Comparison of ENCODE assay signal across 10 cellular contexts in genomic region chr1:229714964-229715603, GRCh38.
DNase-seq lines count a peak whose midpoint lies in the region; ATAC-seq, FAIRE-seq and TF ChIP-seq lines count a peak whose summit lies in the region.
"Had no signal": no experiment of that assay in that cellular context is flagged by ENCODE, and none has a peak within 500 bp of the region (broad histone marks: within the 10 kb centered on the region; RNA-seq: fewer than 3 reads in every experiment).

No MANE protein-coding gene starts in this region.

- no peak overlapping the region for H3K4me3 Mint-ChIP-seq in progenitor cell of endocrine pancreas (ENCODE audit: low read depth)
- H3K4me3 Mint-ChIP-seq: nephron had no signal

- CTCF ChIA-PET in PC-3 (lab: Charles Lee): interaction anchor here (0.7 kb wide), 1 partner anchor 10 kb away, joined by 3 read pairs; no protein-coding TSS in a partner anchor
- CTCF ChIA-PET in GM12878 (lab: Yijun Ruan, JAX): interaction anchor here (0.6 to 3.4 kb wide), 25 partner anchors 9 to 599 kb away, joined by 3 to 18 read pairs (median 5); no protein-coding TSS in a partner anchor

- peak; percentile 89 for TF ChIP-seq CTCF in PC-3 (conservative IDR thresholded peaks at IDR 0.05; ENCODE audit: low read depth, low read length)
- peak; percentile 56 to 68 (median 62) for TF ChIP-seq CTCF in GM12878 (IDR thresholded peaks at IDR 0.05 in 2 of 3, conservative IDR thresholded peaks at IDR 0.05 in 1 of 3; ENCODE audit: control insufficient read depth in 2 of 3, extremely low read depth in 1 of 3, insufficient read depth in 1 of 3, low read depth in 3 of 3, low read length in 3 of 3)
- TF ChIP-seq CTCF in progenitor cell of endocrine pancreas (IDR thresholded peaks at IDR 0.05; ENCODE audit: unreplicated experiment): peak; percentile 27

- TF ChIP-seq EP300 in GM12878 (IDR thresholded peaks at IDR 0.05; ENCODE audit: borderline replicate concordance in 1 of 2, control insufficient read depth in 1 of 2, low read depth in 2 of 2, low read length in 2 of 2): no peak

- H2AFZ ChIP-seq in PC-3 (ENCODE audit: low read length) (no peak overlapping the region), GM12878 (ENCODE audit: control insufficient read depth, low read depth, low read length) (no peak overlapping the region)

- no peak overlapping the region for H3K9ac ChIP-seq in PC-3 (ENCODE audit: low read length)
- no peak overlapping the region for H3K9ac ChIP-seq in GM12878 (ENCODE audit: control insufficient read depth, insufficient read depth, low read length)

- peaks cover 5% of the 10 kb centered on the region for H3K4me1 Mint-ChIP-seq in progenitor cell of endocrine pancreas (ENCODE audit: low read depth)

- H3K4me2 ChIP-seq in PC-3 (ENCODE audit: low read length) (no peak overlapping the region), GM12878 (ENCODE audit: control insufficient read depth, insufficient read depth) (no peak overlapping the region)

- no peaks in the 10 kb centered on the region for H3K9me3 Mint-ChIP-seq in progenitor cell of endocrine pancreas (ENCODE audit: low read depth)

- no peak overlapping the region for H3K4me3 ChIP-seq in PC-3 (ENCODE audit: low read length)
- H3K4me3 ChIP-seq in GM12878: no peak overlapping the region
- H3K4me3 ChIP-seq: SK-N-MC had no signal

- H3K4me1 ChIP-seq in PC-3 (ENCODE audit: insufficient read depth, low read length) (no peaks in the 10 kb centered on the region), GM12878 (ENCODE audit: control insufficient read depth, insufficient read depth, low read length) (no peaks in the 10 kb centered on the region)

- H3K36me3 ChIP-seq in PC-3 (ENCODE audit: low read depth, low read length) (no peaks in the 10 kb centered on the region), GM12878 (ENCODE audit: control insufficient read depth in 2 of 2, insufficient read depth in 2 of 2, low read length in 1 of 2) (no peaks in the 10 kb centered on the region)

- H3K36me3 Mint-ChIP-seq in progenitor cell of endocrine pancreas (ENCODE audit: insufficient read depth): no peaks in the 10 kb centered on the region

- intact Hi-C loops in PC-3 (cut with micrococcal nuclease): loop anchor here (1.0 kb wide), 1 partner anchor 595 kb away; no protein-coding TSS in a partner anchor
- intact Hi-C loops in GM12878 (cut with micrococcal nuclease; ENCODE audit: unreplicated experiment): loop anchor here (1.0 to 5.0 kb wide), 3 partner anchors 142 to 595 kb away; no protein-coding TSS in a partner anchor

- peak; percentile 62 for TF ChIP-seq RAD21 in GM12878 (IDR thresholded peaks at IDR 0.05; ENCODE audit: insufficient read depth, low read depth, low read length)

- H3K9me2 ChIP-seq in PC-3 (replicated peaks; ENCODE audit: low read length): no peaks in the 10 kb centered on the region

- DNase-seq in Caki2 (ENCODE audit: low read depth) (peak; percentile 11), PC-3 (peak; percentile 82), GM12878 (ENCODE audit: low read depth, low spot score) (no peak), progenitor cell of endocrine pancreas (ENCODE audit: low spot score, unreplicated experiment) (no peak), OCI-M2 (lab: John Stamatoyannopoulos, UW; ENCODE audit: unreplicated experiment) (no peak), DMS79 (lab: John Stamatoyannopoulos, UW) (no peak), epidermal melanocyte (ENCODE audit: insufficient read length, low spot score) (no peak)

- no peak for TF ChIP-seq POLR2A in GM12878 (IDR thresholded peaks at IDR 0.05; ENCODE audit: low read depth, low read length)

- ATAC-seq in GM21723 (IDR thresholded peaks at IDR 0.05; ENCODE audit: unreplicated experiment): peak; percentile 81
- peak; percentile 57 for ATAC-seq in PC-3
- peak; percentile 96 for ATAC-seq in GM12878

- H3K27ac ChIP-seq in PC-3 (ENCODE audit: low read length) (no peak overlapping the region), GM12878 (ENCODE audit: control insufficient read depth, insufficient read depth) (no peak overlapping the region)
- H3K27ac ChIP-seq: SK-N-MC had no signal

- no peaks in the 10 kb centered on the region for H4K20me1 ChIP-seq in PC-3 (ENCODE audit: low read length)
- H4K20me1 ChIP-seq in GM12878 (ENCODE audit: control insufficient read depth, insufficient read depth): no peaks in the 10 kb centered on the region

- POLR2A ChIA-PET in PC-3 (lab: Charles Lee; ENCODE audit: unreplicated experiment) (interaction anchor here (0.6 kb wide), 1 partner anchor 164 kb away, joined by 3 read pairs; no protein-coding TSS in a partner anchor), GM12878 (lab: Charles Lee) (no interaction called here)

- SMC1A ChIA-PET in GM12878 (lab: Charles Lee; ENCODE audit: uncharacterized antibody, unreplicated experiment): interaction anchor here (0.7 to 2.1 kb wide), 11 partner anchors 9 to 596 kb away, joined by 3 to 6 read pairs (median 4); no protein-coding TSS in a partner anchor

- RAD21 ChIA-PET in GM12878 (lab: Charles Lee; ENCODE audit: unreplicated experiment): interaction anchor here (0.7 to 1.9 kb wide), 3 partner anchors 54 to 591 kb away, joined by 3 to 6 read pairs (median 4); no protein-coding TSS in a partner anchor

- BruUV-seq in PC-3 (replicated peaks; lab: Mats Ljungman, UMichigan): no TSS peak
- no TSS peak for BruUV-seq in GM12878 (replicated peaks; lab: Mats Ljungman, UMichigan)

- FAIRE-seq in GM12878 (lab: Jason Lieb, UNC): peak; percentile 97

- WGBS in GM12878 (ENCODE audit: insufficient coverage, insufficient replicate concordance, low lambda C conversion rate, missing lambda C conversion rate): 34% methylated on average over 8 of the region's 8 CpGs

- H3K27ac Mint-ChIP-seq in progenitor cell of endocrine pancreas: no peak overlapping the region

- H3K9me3 ChIP-seq in PC-3 (ENCODE audit: low read length) (no peaks in the 10 kb centered on the region), GM12878 (replicated peaks; ENCODE audit: control insufficient read depth, insufficient read depth, low read length) (no peaks in the 10 kb centered on the region)

- H3K79me2 ChIP-seq in PC-3 (ENCODE audit: low read length) (no peaks in the 10 kb centered on the region), GM12878 (ENCODE audit: control insufficient read depth, insufficient read depth, low read length) (no peaks in the 10 kb centered on the region)

- in situ Hi-C loops in Caki2 (cut with HindIII; ENCODE audit: low pct_unique_long_range_greater_than_20kb, low sequenced_read_pairs) (no loop called here), GM12878 (cut with MboI) (loop anchor here (5.0 kb wide), 1 partner anchor 597 kb away; no protein-coding TSS in a partner anchor)

- H3K27me3 ChIP-seq in PC-3 (ENCODE audit: low read length) (no peaks in the 10 kb centered on the region), GM12878 (replicated peaks in 1 of 2; ENCODE audit: control insufficient read depth in 2 of 2, insufficient read depth in 2 of 2, low read length in 1 of 2) (no peaks in the 10 kb centered on the region; a peak in 1 of 4 replicates)

- H3F3A ChIP-seq in PC-3 (ENCODE audit: low read length, unreplicated experiment): no peaks in the 10 kb centered on the region

- H3K27me3 Mint-ChIP-seq in progenitor cell of endocrine pancreas: no peaks in the 10 kb centered on the region

TF ChIP-seq in GM12878, 131 proteins besides CTCF, POLR2A, EP300 and RAD21:
- TF ChIP-seq YY1 (IDR thresholded peaks at IDR 0.05; ENCODE audit: low read depth, low read length) (peak; percentile 65; the same call in 1 of the 2 replicates), POU2F2 (IDR thresholded peaks at IDR 0.05; ENCODE audit: borderline replicate concordance, low read depth, low read length) (peak; percentile 33; the same call in 1 of the 3 replicates), CBFB (IDR thresholded peaks at IDR 0.05; ENCODE audit: low read depth) (no peak), SMC3 (IDR thresholded peaks at IDR 0.05; ENCODE audit: borderline replicate concordance, low read length) (peak; percentile 72), PAX8 (IDR thresholded peaks at IDR 0.05) (no peak), CHD1 (IDR thresholded peaks at IDR 0.05; ENCODE audit: low read depth, low read length) (no peak), RUNX3 (IDR thresholded peaks at IDR 0.05; ENCODE audit: low read length) (peak; percentile 17; the same call in 1 of the 2 replicates), NR2F1 (conservative IDR thresholded peaks at IDR 0.05) (peak; percentile 62; the same call in 1 of the 2 replicates), SMARCA5 (IDR thresholded peaks at IDR 0.05) (no peak), POLR2AphosphoS2 (IDR thresholded peaks at IDR 0.05; ENCODE audit: low read depth, low read length) (no peak), WRNIP1 (IDR thresholded peaks at IDR 0.05; ENCODE audit: borderline replicate concordance, low read depth, low read length) (no peak)
- TF ChIP-seq, protein P1, sequence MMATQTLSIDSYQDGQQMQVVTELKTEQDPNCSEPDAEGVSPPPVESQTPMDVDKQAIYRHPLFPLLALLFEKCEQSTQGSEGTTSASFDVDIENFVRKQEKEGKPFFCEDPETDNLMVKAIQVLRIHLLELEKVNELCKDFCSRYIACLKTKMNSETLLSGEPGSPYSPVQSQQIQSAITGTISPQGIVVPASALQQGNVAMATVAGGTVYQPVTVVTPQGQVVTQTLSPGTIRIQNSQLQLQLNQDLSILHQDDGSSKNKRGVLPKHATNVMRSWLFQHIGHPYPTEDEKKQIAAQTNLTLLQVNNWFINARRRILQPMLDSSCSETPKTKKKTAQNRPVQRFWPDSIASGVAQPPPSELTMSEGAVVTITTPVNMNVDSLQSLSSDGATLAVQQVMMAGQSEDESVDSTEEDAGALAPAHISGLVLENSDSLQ (IDR thresholded peaks at IDR 0.05): no peak
TF ChIP-seq in GM12878: peak in this region for 5.

Comparison
In these comparisons a context has a peak if more than half of its experiments do, and no peak if none do; other contexts are left out.
1. DNase-seq: peak in Caki2 (single experiment) and PC-3 (single experiment); none in GM12878 (single experiment), progenitor cell of endocrine pancreas (single experiment), OCI-M2 (single experiment), DMS79 (single experiment) and epidermal melanocyte (single experiment).
2. CTCF ChIP-seq: peak in every context shown above with its lines; median percentile 89 in PC-3; 62 in GM12878; 27 in progenitor cell of endocrine pancreas.
3. Peak in every context shown above with its lines, with median percentiles within 50 percentile points of each other: ATAC-seq.